In the genomic region with DNA sequence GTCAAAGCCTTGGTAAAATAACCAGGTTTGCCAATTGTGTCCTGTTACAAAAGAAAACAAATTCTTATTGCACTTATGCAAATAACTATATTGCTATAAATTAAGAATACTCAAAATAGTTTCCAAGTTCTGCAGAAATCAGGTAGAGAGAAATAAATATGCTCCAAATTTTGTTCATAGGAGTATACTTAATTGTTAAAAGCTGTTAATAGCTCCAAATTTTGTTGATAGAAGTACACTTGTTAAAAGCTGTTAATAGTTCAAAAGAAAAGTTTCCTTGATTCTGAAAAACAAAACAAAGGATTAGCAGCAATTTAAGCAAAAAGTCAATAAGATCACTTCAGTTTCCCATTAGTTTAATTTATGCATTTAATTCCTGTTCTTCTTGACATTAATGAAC, we compare ENCODE assay signal across 22 cellular contexts. TPM values are rescaled to one million over a fixed set of nuclear protein-coding genes. Genes with fewer than 3 reads are reported as not detected.
A peak's percentile ranks its signal among the peaks of the same experiment; 100 is the strongest.
DNase-seq lines count a peak whose midpoint lies in the region; ATAC-seq, FAIRE-seq and TF ChIP-seq lines count a peak whose summit lies in the region.
"Had no signal": no experiment of that assay in that cellular context is flagged by ENCODE, and none has a peak within 500 bp of the region (broad histone marks: within the 10 kb centered on the region; RNA-seq: fewer than 3 reads in every experiment).

No MANE protein-coding gene starts in this region.

- H3K27ac ChIP-seq in HEK293 (ENCODE audit: extremely low read depth, low read depth, low read length) (no peak overlapping the region), endothelial cell of umbilical vein (ENCODE audit: insufficient read depth, low read depth, low read length) (no peak overlapping the region)
- H3K27ac ChIP-seq: BLaER1, C4-2B, GM23248 had no signal

- FAIRE-seq in endothelial cell of umbilical vein (lab: Jason Lieb, UNC): peak; percentile 64
- FAIRE-seq: GM12878, GM19239, H1 had no signal

- POLR2A ChIA-PET in HEK293 (lab: Yijun Ruan, JAX): no interaction called here
- POLR2A ChIA-PET in endothelial cell of umbilical vein (lab: Charles Lee): no interaction called here

- no peaks in the 10 kb centered on the region for H3K27me3 Mint-ChIP-seq in natural killer cell (ENCODE audit: low read depth in 2 of 2)
- H3K27me3 Mint-ChIP-seq: B cell; CD4-positive, CD25-positive, alpha-beta regulatory T cell had no signal

- peak; percentile 5 for DNase-seq in amniotic epithelial cell (ENCODE audit: low read depth)
- DNase-seq in endothelial cell of umbilical vein (ENCODE audit: low read depth, low spot score): peak; percentile 2
- DNase-seq in NCI-H1105 treated with DMSO at 0.1 percent for 48 hours (lab: John Stamatoyannopoulos, UW): no peak
- DNase-seq in natural killer cell: no peak
- DNase-seq in sciatic nerve (ENCODE audit: low spot score): no peak
- no peak for DNase-seq in HK-2 (ENCODE audit: unreplicated experiment)
- DNase-seq: Caco-2; CD4-positive, CD25-positive, alpha-beta regulatory T cell; CD8-positive, alpha-beta T cell; DMS153; DND-41; GDM1; GM23248; H7; HCEC 1CT had no signal

- H3K9me1 ChIP-seq in endothelial cell of umbilical vein (replicated peaks; ENCODE audit: control insufficient read depth, extremely low read depth, insufficient read depth, low read length): no peaks in the 10 kb centered on the region

- no peaks in the 10 kb centered on the region for H3K9me3 ChIP-seq in HEK293 (ENCODE audit: control insufficient read depth, insufficient read depth, low read depth, low read length)
- no peaks in the 10 kb centered on the region for H3K9me3 ChIP-seq in endothelial cell of umbilical vein (replicated peaks; ENCODE audit: control insufficient read depth, insufficient read depth, low read length)
- H3K9me3 ChIP-seq: Caco-2 had no signal

- TF ChIP-seq POLR2A in endothelial cell of umbilical vein (IDR thresholded peaks at IDR 0.05; ENCODE audit: low read depth, low read length): no peak

- no peaks in the 10 kb centered on the region for H3K27me3 ChIP-seq in endothelial cell of umbilical vein (ENCODE audit: control insufficient read depth in 2 of 2, insufficient read depth in 2 of 2, low read length in 2 of 2)
- H3K27me3 ChIP-seq: BLaER1 had no signal

- H3K36me3 ChIP-seq in HEK293 (ENCODE audit: control insufficient read depth in 2 of 2, insufficient read depth in 1 of 2, low read length in 2 of 2): no peaks in the 10 kb centered on the region
- H3K36me3 ChIP-seq in endothelial cell of umbilical vein (ENCODE audit: control insufficient read depth in 2 of 2, extremely low read depth in 1 of 2, insufficient read depth in 2 of 2, low read length in 2 of 2): no peaks in the 10 kb centered on the region
- H3K36me3 ChIP-seq: BLaER1 had no signal

- no peaks in the 10 kb centered on the region for H3K79me2 ChIP-seq in endothelial cell of umbilical vein (ENCODE audit: control insufficient read depth, insufficient read depth, low read length)

- H3K27ac Mint-ChIP-seq in natural killer cell: no peak overlapping the region
- H3K27ac Mint-ChIP-seq: B cell; CD4-positive, CD25-positive, alpha-beta regulatory T cell; CD8-positive, alpha-beta T cell had no signal

- CTCF ChIA-PET in HEK293 (lab: Yijun Ruan, JAX) (no interaction called here), endothelial cell of umbilical vein (lab: Charles Lee) (no interaction called here)

- no peaks in the 10 kb centered on the region for H4K20me1 ChIP-seq in endothelial cell of umbilical vein (replicated peaks; ENCODE audit: control insufficient read depth, extremely low read depth, insufficient read depth, low read length)
- H4K20me1 ChIP-seq: BLaER1 had no signal

- H3K4me1 Mint-ChIP-seq in natural killer cell: no peaks in the 10 kb centered on the region
- H3K4me1 Mint-ChIP-seq: B cell; CD4-positive, CD25-positive, alpha-beta regulatory T cell had no signal

- intact Hi-C loops in endothelial cell of umbilical vein (cut with micrococcal nuclease) (no loop called here), natural killer cell (cut with micrococcal nuclease) (no loop called here), sciatic nerve (cut with DNase I) (no loop called here)

- dilution Hi-C loops in endothelial cell of umbilical vein (cut with MboI; ENCODE audit: extremely low pct_ligation_motif_present, low sequenced_read_pairs): no loop called here

- H3K9ac ChIP-seq in endothelial cell of umbilical vein (replicated peaks; ENCODE audit: extremely low read depth, insufficient read depth, low read length): no peak overlapping the region
- H3K9ac ChIP-seq: BLaER1, GM23248 had no signal

- TF ChIP-seq CTCF in HEK293 (tag by site-specific recombination; IDR thresholded peaks at IDR 0.05) (no peak), endothelial cell of umbilical vein (IDR thresholded peaks at IDR 0.05; ENCODE audit: extremely low read depth in 1 of 2, insufficient read depth in 1 of 2, low read depth in 1 of 2, low read length in 2 of 2) (no peak), natural killer cell (IDR thresholded peaks at IDR 0.05) (no peak)

- H3K36me3 Mint-ChIP-seq in natural killer cell: no peaks in the 10 kb centered on the region
- H3K36me3 Mint-ChIP-seq: CD4-positive, CD25-positive, alpha-beta regulatory T cell; CD8-positive, alpha-beta T cell had no signal

- no peak overlapping the region for H3K4me3 Mint-ChIP-seq in natural killer cell
- H3K4me3 Mint-ChIP-seq: B cell; CD4-positive, CD25-positive, alpha-beta regulatory T cell; CD8-positive, alpha-beta T cell had no signal

- H2AFZ ChIP-seq in endothelial cell of umbilical vein (ENCODE audit: low read depth, low read length): no peak overlapping the region
- H2AFZ ChIP-seq: GM23248 had no signal

- no peak overlapping the region for H3K4me2 ChIP-seq in endothelial cell of umbilical vein (ENCODE audit: insufficient read depth, low read length)
- H3K4me2 ChIP-seq: BLaER1 had no signal

- ATAC-seq in natural killer cell: no peak
- no peak for ATAC-seq in sciatic nerve
- ATAC-seq: CD8-positive, alpha-beta T cell; GM12878 had no signal

- H3K4me3 ChIP-seq in HEK293 (ENCODE audit: low read depth, low read length): no peak overlapping the region
- H3K4me3 ChIP-seq in endothelial cell of umbilical vein (replicated peaks in 1 of 3; ENCODE audit: insufficient read depth in 1 of 3, low read depth in 1 of 3, low read length in 3 of 3): no peak overlapping the region
- H3K4me3 ChIP-seq: BLaER1, GM12878, GM23248 had no signal

- BruUV-seq in endothelial cell of umbilical vein (replicated peaks; lab: Mats Ljungman, UMichigan): no TSS peak

- peaks cover 4 to 8% of the 10 kb centered on the region in 2 donors for H3K9me3 Mint-ChIP-seq in natural killer cell

- H3K4me1 ChIP-seq in HEK293 (ENCODE audit: control insufficient read depth, insufficient read depth, low read length): no peaks in the 10 kb centered on the region
- H3K4me1 ChIP-seq in endothelial cell of umbilical vein (ENCODE audit: control insufficient read depth, extremely low read depth, insufficient read depth, low read length): no peaks in the 10 kb centered on the region
- H3K4me1 ChIP-seq: BLaER1, Caco-2 had no signal

TF ChIP-seq in HEK293, 187 proteins besides CTCF, POLR2A, EP300 and RAD21 (continues in another document):
- TF ChIP-seq ZNF521 (tag by site-specific recombination; IDR thresholded peaks at IDR 0.05) (no peak), SETDB1 (IDR thresholded peaks at IDR 0.05; ENCODE audit: insufficient read length, low read length) (peak; percentile 85)

TF ChIP-seq in endothelial cell of umbilical vein, 7 proteins besides CTCF, POLR2A, EP300 and RAD21:
- TF ChIP-seq, protein P1, sequence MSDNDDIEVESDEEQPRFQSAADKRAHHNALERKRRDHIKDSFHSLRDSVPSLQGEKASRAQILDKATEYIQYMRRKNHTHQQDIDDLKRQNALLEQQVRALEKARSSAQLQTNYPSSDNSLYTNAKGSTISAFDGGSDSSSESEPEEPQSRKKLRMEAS (IDR thresholded peaks at IDR 0.05; ENCODE audit: insufficient read depth, insufficient read length): no peak
- TF ChIP-seq GATA2 (IDR thresholded peaks at IDR 0.05; ENCODE audit: insufficient read depth, insufficient read length, low read depth, low read length) (no peak), POLR2AphosphoS5 (IDR thresholded peaks at IDR 0.05; ENCODE audit: insufficient read depth, low read depth, low read length) (no peak), JUN (IDR thresholded peaks at IDR 0.05; ENCODE audit: borderline replicate concordance, insufficient read depth, insufficient read length, low read depth) (no peak), EZH2 (IDR thresholded peaks at IDR 0.05; ENCODE audit: borderline replicate concordance, low read depth, low read length, severe bottlenecking) (no peak), MYC (IDR thresholded peaks at IDR 0.05; ENCODE audit: low read depth, low read length) (no peak), FOS (IDR thresholded peaks at IDR 0.05; ENCODE audit: borderline replicate concordance, insufficient read depth, low read length) (no peak)

RNA-seq across cellular contexts. Expression of a gene that starts 46.4 kb away (rescaled TPM):
- total RNA-seq in endothelial cell of umbilical vein (3.3 and 4.4 TPM in 2 replicates), natural killer cell (10 to 100 TPM in 1 of 3 donors, 1 to 10 TPM in 2; 6.0 to 11.4 (median 8.0) TPM), sciatic nerve (14.7 TPM)
- 1.5 and 2.0 TPM in 2 replicates for polyA plus RNA-seq in endothelial cell of umbilical vein
- 2.6 and 2.8 TPM in 2 replicates for polyA plus RNA-seq in endothelial cell of umbilical vein (2011; cell fraction: cytosol; rRNA removed)
- polyA plus RNA-seq in endothelial cell of umbilical vein (2011; cell fraction: nucleus; rRNA removed): 7.1 and 8.1 TPM in 2 replicates
- polyA plus RNA-seq in endothelial cell of umbilical vein (2012): 2.5 and 3.8 TPM in 2 replicates
- polyA minus RNA-seq in endothelial cell of umbilical vein: 1.7 TPM in 2 replicates
- polyA minus RNA-seq in endothelial cell of umbilical vein (2011; cell fraction: cytosol; rRNA and poly(A)+ RNA removed): 1.5 TPM
- 2.6 and 3.9 TPM in 2 replicates for polyA minus RNA-seq in endothelial cell of umbilical vein (2011; cell fraction: nucleus; rRNA and poly(A)+ RNA removed)

Comparison
In these comparisons a context has a peak if more than half of its experiments do, and no peak if none do; other contexts are left out.
1. DNase-seq: peak in amniotic epithelial cell (single experiment) and endothelial cell of umbilical vein (single experiment); none in NCI-H1105 treated with DMSO at 0.1 percent for 48 hours (single experiment), natural killer cell (single experiment), sciatic nerve (single experiment) and HK-2 (single experiment).